Comparison of ENCODE assay signal across 1 cellular context in genomic region chr20:43189614-43190331, GRCh38.
TF ChIP-seq lines count a peak whose summit lies in the region.

Gene PTPRT, minus strand, starts transcription at chr20:43189906. Its CDS starts 173 bp downstream, at chr20:43189733.

TF ChIP-seq in WTC11, 78 proteins besides CTCF, POLR2A, EP300 and RAD21 (continued from another document):
- TF ChIP-seq AR (CRISPR knock-in tag; IDR thresholded peaks at IDR 0.05) (no peak), RELA (CRISPR knock-in tag; IDR thresholded peaks at IDR 0.05; ENCODE audit: borderline replicate concordance) (no peak), IRF1 (CRISPR knock-in tag; IDR thresholded peaks at IDR 0.05) (no peak)
